ENCODE assay signal across 14 cellular contexts in genomic region chr2:5111581-5111980, GRCh38.
DNase-seq lines count a peak whose midpoint lies in the region; ATAC-seq and TF ChIP-seq lines count a peak whose summit lies in the region.
"Had no signal": no experiment of that assay in that cellular context is flagged by ENCODE, and none has a peak within 500 bp of the region (broad histone marks: within the 10 kb centered on the region; RNA-seq: fewer than 3 reads in every experiment).

No MANE protein-coding gene starts in this region.

- H3K4me3 ChIP-seq in PC-3 (ENCODE audit: low read length) = no peak overlapping the region
- H3K4me3 ChIP-seq in upper lobe of right lung = no peak overlapping the region
- H3K4me3 ChIP-seq: uterus had no signal

- intact Hi-C loops in PC-3 (cut with micrococcal nuclease) = no loop called here
- intact Hi-C loops in upper lobe of right lung (cut with DNase I) = no loop called here

- H2AFZ ChIP-seq in PC-3 (ENCODE audit: low read length) = no peak overlapping the region

- peaks cover 3% of the 10 kb centered on the region for H3K27me3 Mint-ChIP-seq in nephron (ENCODE audit: low read depth)
- H3K27me3 Mint-ChIP-seq in nephron progenitor cell (ENCODE audit: low read depth, poor library complexity) = peaks cover 6% of the 10 kb centered on the region
- H3K27me3 Mint-ChIP-seq: stimulated activated naive B cell treated with anti-CD40 and anti-IgM and Interleukin-4, amounts not matched to agents 10 μg/mL and 1 μg/mL and 100 μg/mL, for 72 hours had no signal

- no peaks in the 10 kb centered on the region for H3K36me3 ChIP-seq in PC-3 (ENCODE audit: low read depth, low read length)
- H3K36me3 ChIP-seq in upper lobe of right lung = no peaks in the 10 kb centered on the region
- H3K36me3 ChIP-seq: neutrophil, uterus had no signal

- peak; percentile 0 for DNase-seq in M059J (ENCODE audit: low read depth)
- DNase-seq in NCI-H2029 treated with DMSO at 0.1 percent for 48 hours (lab: John Stamatoyannopoulos, UW) = peak; percentile 52
- DNase-seq in PC-3 = peak; percentile 60
- no peak for DNase-seq in nephron progenitor cell
- DNase-seq in 8988T = no peak
- no peak for DNase-seq in upper lobe of right lung
- DNase-seq: activated CD4-positive, alpha-beta T cell treated with anti-CD3 and anti-CD28 coated beads, Interleukin-2, amount 50 U/mL, for 4 hours; NCI-H446; RPMI8226; stimulated activated naive B cell treated with anti-CD40 and anti-IgM and Interleukin-4, amounts not matched to agents 10 μg/mL and 1 μg/mL and 100 μg/mL, for 72 hours; T1000; uterus had no signal

- H3K27ac Mint-ChIP-seq in nephron (peak overlapping the region; percentile 32 to 86 (median 37)), nephron progenitor cell (no peak overlapping the region)
- H3K27ac Mint-ChIP-seq: stimulated activated naive B cell treated with anti-CD40 and anti-IgM and Interleukin-4, amounts not matched to agents 10 μg/mL and 1 μg/mL and 100 μg/mL, for 72 hours had no signal

- no peaks in the 10 kb centered on the region for H3K27me3 ChIP-seq in PC-3 (ENCODE audit: low read length)
- H3K27me3 ChIP-seq in upper lobe of right lung = no peaks in the 10 kb centered on the region
- H3K27me3 ChIP-seq: neutrophil, uterus had no signal

- no peaks in the 10 kb centered on the region for H4K20me1 ChIP-seq in PC-3 (ENCODE audit: low read length)

- H3K9me3 Mint-ChIP-seq in nephron (peaks cover 42% of the 10 kb centered on the region), nephron progenitor cell (peaks cover 49% of the 10 kb centered on the region)

- H3K27ac ChIP-seq in PC-3 (ENCODE audit: low read length) (no peak overlapping the region), upper lobe of right lung (no peak overlapping the region)
- H3K27ac ChIP-seq: neutrophil, uterus had no signal

- ATAC-seq in PC-3 (peak; percentile 95), upper lobe of right lung (no peak)
- ATAC-seq: stimulated activated naive B cell treated with anti-CD40 and anti-IgM and Interleukin-4, amounts not matched to agents 10 μg/mL and 1 μg/mL and 100 μg/mL, for 72 hours had no signal

- peaks cover 5% of the 10 kb centered on the region for H3K4me1 Mint-ChIP-seq in nephron
- no peaks in the 10 kb centered on the region for H3K4me1 Mint-ChIP-seq in nephron progenitor cell
- H3K4me1 Mint-ChIP-seq: stimulated activated naive B cell treated with anti-CD40 and anti-IgM and Interleukin-4, amounts not matched to agents 10 μg/mL and 1 μg/mL and 100 μg/mL, for 72 hours had no signal

- no peaks in the 10 kb centered on the region for H3K79me2 ChIP-seq in PC-3 (ENCODE audit: low read length)

- H3K36me3 Mint-ChIP-seq in nephron (ENCODE audit: low read depth) = peaks cover 14% of the 10 kb centered on the region
- peaks cover 5% of the 10 kb centered on the region for H3K36me3 Mint-ChIP-seq in nephron progenitor cell (ENCODE audit: low read depth)
- H3K36me3 Mint-ChIP-seq: stimulated activated naive B cell treated with anti-CD40 and anti-IgM and Interleukin-4, amounts not matched to agents 10 μg/mL and 1 μg/mL and 100 μg/mL, for 72 hours had no signal

- no peak overlapping the region for H3K4me2 ChIP-seq in PC-3 (ENCODE audit: low read length)

- POLR2A ChIA-PET in PC-3 (lab: Charles Lee; ENCODE audit: unreplicated experiment) = no interaction called here

- peaks cover 16% of the 10 kb centered on the region; the same call in 1 of the 2 replicates for H3K9me3 ChIP-seq in PC-3 (ENCODE audit: low read length)
- H3K9me3 ChIP-seq in upper lobe of right lung = peaks cover 42% of the 10 kb centered on the region
- H3K9me3 ChIP-seq: neutrophil, uterus had no signal

- H3F3A ChIP-seq in PC-3 (ENCODE audit: low read length, unreplicated experiment) = no peaks in the 10 kb centered on the region

- H3K4me1 ChIP-seq in PC-3 (ENCODE audit: insufficient read depth, low read length) (no peaks in the 10 kb centered on the region), upper lobe of right lung (no peaks in the 10 kb centered on the region)
- H3K4me1 ChIP-seq: uterus had no signal

- H3K9ac ChIP-seq in PC-3 (ENCODE audit: low read length) = no peak overlapping the region

- CTCF ChIA-PET in PC-3 (lab: Charles Lee) = no interaction called here

- H3K9me2 ChIP-seq in PC-3 (replicated peaks; ENCODE audit: low read length) = no peaks in the 10 kb centered on the region

- BruUV-seq in PC-3 (replicated peaks; lab: Mats Ljungman, UMichigan) = no TSS peak

- H3K4me3 Mint-ChIP-seq in nephron (no peak overlapping the region), nephron progenitor cell (no peak overlapping the region)
- H3K4me3 Mint-ChIP-seq: stimulated activated naive B cell treated with anti-CD40 and anti-IgM and Interleukin-4, amounts not matched to agents 10 μg/mL and 1 μg/mL and 100 μg/mL, for 72 hours had no signal

- TF ChIP-seq CTCF in PC-3 (conservative IDR thresholded peaks at IDR 0.05; ENCODE audit: low read depth, low read length) (no peak), nephron (IDR thresholded peaks at IDR 0.05; ENCODE audit: unreplicated experiment in 3 of 3) (no peak), nephron progenitor cell (IDR thresholded peaks at IDR 0.05) (no peak), upper lobe of right lung (IDR thresholded peaks at IDR 0.05) (no peak)

Comparison
In these comparisons a context has a peak if more than half of its experiments do, and no peak if none do; other contexts are left out.
1. DNase-seq: peak in M059J (single experiment), NCI-H2029 treated with DMSO at 0.1 percent for 48 hours (single experiment) and PC-3 (single experiment); none in nephron progenitor cell (single experiment), 8988T (single experiment) and upper lobe of right lung (single experiment).